Comparison of ENCODE assay signal across 24 cellular contexts in the genomic region with DNA sequence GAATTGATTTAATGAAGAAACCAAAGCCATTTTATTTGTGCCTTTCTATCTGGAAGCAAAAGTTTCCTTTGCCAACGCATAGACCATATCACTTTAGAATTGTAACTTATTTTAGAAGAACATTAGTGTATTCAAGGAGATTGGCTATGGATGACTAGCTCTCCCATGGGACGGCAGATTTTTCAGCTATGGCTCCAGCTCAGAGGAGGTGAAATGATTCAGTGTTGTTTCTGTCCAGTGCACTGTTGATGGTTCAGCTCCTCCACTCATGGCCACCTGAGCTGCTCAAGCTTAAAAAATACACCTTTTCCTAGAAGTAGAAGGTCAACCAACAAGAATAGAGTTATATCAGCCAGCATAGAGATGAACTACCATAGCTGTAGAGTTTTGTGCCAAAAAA.
DNase-seq lines count a peak whose midpoint lies in the region; ATAC-seq and TF ChIP-seq lines count a peak whose summit lies in the region.
"Had no signal": no experiment of that assay in that cellular context is flagged by ENCODE, and none has a peak within 500 bp of the region (broad histone marks: within the 10 kb centered on the region; RNA-seq: fewer than 3 reads in every experiment).

No MANE protein-coding gene starts in this region.

- ATAC-seq in HG03521 (IDR thresholded peaks at IDR 0.05; ENCODE audit: unreplicated experiment) (no peak), GM18858 (IDR thresholded peaks at IDR 0.05; ENCODE audit: unreplicated experiment) (no peak)
- ATAC-seq: GM23338, PC-3 had no signal

- DNase-seq in cardiac fibroblast (ENCODE audit: low read depth in 2 of 2) (peak; percentile 10 to 55), fibroblast of pulmonary artery (ENCODE audit: low read depth) (peak; percentile 19), kidney tubule cell (ENCODE audit: low spot score) (peak; percentile 64), NCI-H510A (lab: John Stamatoyannopoulos, UW) (no peak), iPS-NIHi7 (ENCODE audit: extremely low spot score) (no peak)
- DNase-seq: CD8-positive, alpha-beta memory T cell; DMS 273 treated with DMSO at 0.1 percent for 48 hours; DND-41; H9; HFFc6; KBM-7; MV-4-11; NCI-H1105; NCI-H146; NCI-H1930; NCI-H2107; NCI-H524 treated with DMSO at 0.1 percent for 48 hours; NCI-H774; NK-92 treated with Interleukin-12 subunit alpha and Interleukin-12 subunit beta, amount 100 ng/mL, for 24 hours; PC-3; SK-N-SH had no signal

- H3K4me3 ChIP-seq in cardiac fibroblast (replicated peaks in 1 of 2; ENCODE audit: low read depth in 2 of 2, low read length in 2 of 2) (no peak overlapping the region), fibroblast of pulmonary artery (replicated peaks; ENCODE audit: low read depth, low read length) (no peak overlapping the region)
- H3K4me3 ChIP-seq: GM23338 had no signal

- TF ChIP-seq CTCF in cardiac fibroblast (IDR thresholded peaks at IDR 0.05; ENCODE audit: low read depth, low read length): no peak
- no peak for TF ChIP-seq CTCF in fibroblast of pulmonary artery (IDR thresholded peaks at IDR 0.05; ENCODE audit: low read length, missing control alignments)

Comparison
In these comparisons a context has a peak if more than half of its experiments do, and no peak if none do; other contexts are left out.
1. DNase-seq: peak in cardiac fibroblast (2 of 2), fibroblast of pulmonary artery (single experiment) and kidney tubule cell (single experiment); none in NCI-H510A (single experiment) and iPS-NIHi7 (single experiment).